1 cellular context compared by ENCODE assay signal in the genomic region with DNA sequence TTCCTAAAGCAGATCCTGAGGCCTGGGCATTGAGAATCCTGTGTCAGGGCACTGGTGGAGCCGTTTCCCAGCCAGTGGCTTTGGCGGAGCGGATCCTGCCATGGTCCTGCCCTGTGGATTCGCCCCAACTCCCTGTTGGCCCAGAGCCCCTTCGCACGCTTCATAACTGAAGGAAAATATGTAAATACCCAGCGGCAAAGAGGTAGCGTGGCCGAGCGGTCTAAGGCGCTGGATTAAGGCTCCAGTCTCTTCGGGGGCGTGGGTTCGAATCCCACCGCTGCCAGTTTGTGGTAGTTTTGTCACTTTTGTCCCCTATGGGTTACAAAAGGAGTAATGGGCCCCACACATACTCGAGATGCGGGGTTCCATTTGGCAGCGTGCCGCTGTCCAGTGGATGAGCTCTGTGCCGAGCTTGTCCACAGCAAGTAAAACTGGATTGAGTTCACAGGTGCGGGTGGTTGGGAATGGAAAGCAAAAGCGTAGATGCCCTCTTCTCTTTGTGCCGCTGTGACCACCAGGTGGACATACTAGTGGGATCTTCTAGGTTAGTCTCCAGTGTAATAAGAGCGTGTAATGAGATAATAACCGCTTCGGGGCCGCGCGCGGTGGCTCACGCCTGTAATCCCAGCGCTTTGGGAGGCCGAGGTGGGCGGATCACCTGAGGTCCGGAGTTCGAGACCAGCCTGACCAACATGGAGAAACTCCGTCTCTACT.
A peak's percentile ranks its signal among the peaks of the same experiment; 100 is the strongest.
TF ChIP-seq lines count a peak whose summit lies in the region.

No MANE protein-coding gene starts in this region.

TF ChIP-seq in K562, 482 proteins besides CTCF, POLR2A, EP300 and RAD21 (continued from another document and continues in another):
- no peak for TF ChIP-seq HBP1 (CRISPR knock-in tag; IDR thresholded peaks at IDR 0.05)
- no peak for TF ChIP-seq CCNT2 (IDR thresholded peaks at IDR 0.05; ENCODE audit: borderline replicate concordance, extremely low read depth, insufficient read length, low read depth, low read length)
- TF ChIP-seq, protein P1, sequence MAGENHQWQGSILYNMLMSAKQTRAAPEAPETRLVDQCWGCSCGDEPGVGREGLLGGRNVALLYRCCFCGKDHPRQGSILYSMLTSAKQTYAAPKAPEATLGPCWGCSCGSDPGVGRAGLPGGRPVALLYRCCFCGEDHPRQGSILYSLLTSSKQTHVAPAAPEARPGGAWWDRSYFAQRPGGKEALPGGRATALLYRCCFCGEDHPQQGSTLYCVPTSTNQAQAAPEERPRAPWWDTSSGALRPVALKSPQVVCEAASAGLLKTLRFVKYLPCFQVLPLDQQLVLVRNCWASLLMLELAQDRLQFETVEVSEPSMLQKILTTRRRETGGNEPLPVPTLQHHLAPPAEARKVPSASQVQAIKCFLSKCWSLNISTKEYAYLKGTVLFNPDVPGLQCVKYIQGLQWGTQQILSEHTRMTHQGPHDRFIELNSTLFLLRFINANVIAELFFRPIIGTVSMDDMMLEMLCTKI (IDR thresholded peaks at IDR 0.05; ENCODE audit: partially characterized antibody), result no peak
- TF ChIP-seq NFYB (IDR thresholded peaks at IDR 0.05; ENCODE audit: extremely low read depth, insufficient read length), result no peak
- no peak; the same call in 1 of the 2 replicates for TF ChIP-seq SMARCA4 (IDR thresholded peaks at IDR 0.05)
- TF ChIP-seq TFAP4 (CRISPR knock-in tag; IDR thresholded peaks at IDR 0.05; ENCODE audit: borderline replicate concordance), result peak; percentile 71
- TF ChIP-seq ZNF561 (CRISPR knock-in tag; conservative IDR thresholded peaks at IDR 0.05), result no peak
- TF ChIP-seq JUN (IDR thresholded peaks at IDR 0.05; ENCODE audit: borderline replicate concordance, low read depth, low read length), result 0 out of 2 replicates have a peak, but pooled peaks have one; percentile 31
- TF ChIP-seq JUN (CRISPR knock-in tag; IDR thresholded peaks at IDR 0.05; ENCODE audit: borderline replicate concordance), result peak; percentile 62; the same call in 1 of the 2 replicates
- TF ChIP-seq PCBP1 (IDR thresholded peaks at IDR 0.05; ENCODE audit: low read depth, low read length, poor library complexity, severe bottlenecking), result no peak
- TF ChIP-seq, protein P2, sequence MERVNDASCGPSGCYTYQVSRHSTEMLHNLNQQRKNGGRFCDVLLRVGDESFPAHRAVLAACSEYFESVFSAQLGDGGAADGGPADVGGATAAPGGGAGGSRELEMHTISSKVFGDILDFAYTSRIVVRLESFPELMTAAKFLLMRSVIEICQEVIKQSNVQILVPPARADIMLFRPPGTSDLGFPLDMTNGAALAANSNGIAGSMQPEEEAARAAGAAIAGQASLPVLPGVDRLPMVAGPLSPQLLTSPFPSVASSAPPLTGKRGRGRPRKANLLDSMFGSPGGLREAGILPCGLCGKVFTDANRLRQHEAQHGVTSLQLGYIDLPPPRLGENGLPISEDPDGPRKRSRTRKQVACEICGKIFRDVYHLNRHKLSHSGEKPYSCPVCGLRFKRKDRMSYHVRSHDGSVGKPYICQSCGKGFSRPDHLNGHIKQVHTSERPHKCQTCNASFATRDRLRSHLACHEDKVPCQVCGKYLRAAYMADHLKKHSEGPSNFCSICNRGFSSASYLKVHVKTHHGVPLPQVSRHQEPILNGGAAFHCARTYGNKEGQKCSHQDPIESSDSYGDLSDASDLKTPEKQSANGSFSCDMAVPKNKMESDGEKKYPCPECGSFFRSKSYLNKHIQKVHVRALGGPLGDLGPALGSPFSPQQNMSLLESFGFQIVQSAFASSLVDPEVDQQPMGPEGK (CRISPR knock-in tag; IDR thresholded peaks at IDR 0.05; ENCODE audit: borderline replicate concordance), result no peak
- TF ChIP-seq RBM34 (IDR thresholded peaks at IDR 0.05; ENCODE audit: borderline replicate concordance, insufficient read depth, low read length), result no peak
- no peak for TF ChIP-seq ZNF280A (IDR thresholded peaks at IDR 0.05; ENCODE audit: low read depth, partially characterized antibody)
- TF ChIP-seq FOXP4 (CRISPR knock-in tag; IDR thresholded peaks at IDR 0.05; ENCODE audit: borderline replicate concordance), result no peak
- TF ChIP-seq CBX1 (IDR thresholded peaks at IDR 0.05; ENCODE audit: low read depth), result no peak
- TF ChIP-seq BRD4 (IDR thresholded peaks at IDR 0.05), result peak; percentile 95
- no peak for TF ChIP-seq ZNF778 (CRISPR knock-in tag; IDR thresholded peaks at IDR 0.05)
- TF ChIP-seq MXI1 (IDR thresholded peaks at IDR 0.05; ENCODE audit: low read depth, low read length), result 0 out of 2 replicates have a peak, but pooled peaks have one; percentile 36
- no peak for TF ChIP-seq MECOM (CRISPR knock-in tag; IDR thresholded peaks at IDR 0.05)
- peak in 1 of 3 experiments; percentile 37 for TF ChIP-seq YY1 (IDR thresholded peaks at IDR 0.05; ENCODE audit: borderline replicate concordance in 1 of 3, control insufficient read depth in 1 of 3, extremely low read depth in 1 of 3, insufficient read depth in 3 of 3, insufficient read length in 1 of 3, insufficient replicate concordance in 2 of 3, low read depth in 1 of 3, low read length in 2 of 3)
- no peak for TF ChIP-seq C11orf30 (IDR thresholded peaks at IDR 0.05; ENCODE audit: low read depth)
- TF ChIP-seq TBP (optimal IDR thresholded peaks at IDR 0.05; ENCODE audit: low read depth, low read length), result peak; percentile 99
- TF ChIP-seq, protein P3, sequence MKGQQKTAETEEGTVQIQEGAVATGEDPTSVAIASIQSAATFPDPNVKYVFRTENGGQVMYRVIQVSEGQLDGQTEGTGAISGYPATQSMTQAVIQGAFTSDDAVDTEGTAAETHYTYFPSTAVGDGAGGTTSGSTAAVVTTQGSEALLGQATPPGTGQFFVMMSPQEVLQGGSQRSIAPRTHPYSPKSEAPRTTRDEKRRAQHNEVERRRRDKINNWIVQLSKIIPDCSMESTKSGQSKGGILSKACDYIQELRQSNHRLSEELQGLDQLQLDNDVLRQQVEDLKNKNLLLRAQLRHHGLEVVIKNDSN (CRISPR knock-in tag; IDR thresholded peaks at IDR 0.05), result peak; percentile 31; the same call in 1 of the 2 replicates
- no peak for TF ChIP-seq ZNF23 (CRISPR knock-in tag; IDR thresholded peaks at IDR 0.05)
- TF ChIP-seq ZNF239 (CRISPR knock-in tag; IDR thresholded peaks at IDR 0.05), result no peak
- TF ChIP-seq SAFB (IDR thresholded peaks at IDR 0.05; ENCODE audit: borderline replicate concordance, low read depth, low read length), result no peak
- peak; percentile 30 to 91; a peak in 3 of 4 replicates for TF ChIP-seq TBL1XR1 (IDR thresholded peaks at IDR 0.05; ENCODE audit: low read length in 2 of 2)
- TF ChIP-seq SMC3 (conservative IDR thresholded peaks at IDR 0.05; ENCODE audit: insufficient read depth, low read depth, low read length), result peak; percentile 5; the same call in 1 of the 2 replicates
- TF ChIP-seq BDP1 (IDR thresholded peaks at IDR 0.05; ENCODE audit: insufficient read depth, insufficient read length), result peak; percentile 71
- TF ChIP-seq ZC3H11A (IDR thresholded peaks at IDR 0.05; ENCODE audit: low read depth, low read length), result no peak
- no peak for TF ChIP-seq SMAD4 (CRISPR knock-in tag; conservative IDR thresholded peaks at IDR 0.05)
- TF ChIP-seq CREB1 (IDR thresholded peaks at IDR 0.05), result peak; percentile 43; the same call in 1 of the 2 replicates
- no peak for TF ChIP-seq CREB1 (CRISPR knock-in tag; IDR thresholded peaks at IDR 0.05)
- no peak for TF ChIP-seq ZMIZ1 (IDR thresholded peaks at IDR 0.05; ENCODE audit: low read depth in 2 of 2, low read length in 2 of 2)
